Comparison of ENCODE assay signal across 28 cellular contexts in the genomic region with DNA sequence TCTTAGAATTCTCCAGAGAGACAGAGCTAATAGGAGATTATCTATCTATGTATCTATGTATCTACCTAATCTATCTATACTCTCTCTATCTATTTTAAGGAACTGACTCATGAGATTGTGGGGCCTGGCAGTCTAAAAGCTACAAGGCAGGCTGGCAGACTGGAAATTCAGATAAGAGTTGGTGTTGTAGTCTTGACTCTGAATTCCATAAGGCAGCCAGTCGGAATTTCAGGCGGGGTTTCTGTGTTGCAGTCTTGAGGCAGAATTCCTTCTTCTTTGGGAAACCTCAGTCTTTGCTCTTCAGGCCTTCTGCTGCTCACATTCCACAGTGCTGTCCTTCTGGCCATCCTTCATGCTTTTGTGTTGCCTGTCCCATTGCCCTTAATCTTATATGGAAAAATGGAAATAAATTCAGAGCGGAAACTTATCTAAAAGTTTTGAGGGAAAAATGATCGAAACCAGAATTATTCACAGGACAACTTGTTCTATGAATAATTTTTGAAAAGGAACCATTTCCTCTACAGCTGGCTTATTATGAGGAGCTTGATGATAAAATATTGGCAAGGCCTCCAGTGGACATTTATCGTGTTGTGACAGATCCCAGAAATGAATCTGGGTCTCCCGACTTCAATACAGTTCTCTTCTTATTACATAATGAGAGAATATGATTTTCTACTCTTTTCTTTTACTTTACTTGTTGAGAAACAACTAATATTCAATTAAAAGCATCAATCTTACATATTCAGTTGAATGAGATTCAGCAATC. TPM values are rescaled to one million over a fixed set of nuclear protein-coding genes. Genes with fewer than 3 reads are reported as not detected.
DNase-seq lines count a peak whose midpoint lies in the region; ATAC-seq, FAIRE-seq and TF ChIP-seq lines count a peak whose summit lies in the region.
"Had no signal": no experiment of that assay in that cellular context is flagged by ENCODE, and none has a peak within 500 bp of the region (broad histone marks: within the 10 kb centered on the region; RNA-seq: fewer than 3 reads in every experiment).

No MANE protein-coding gene starts in this region.

- no peak overlapping the region for H4K91ac ChIP-seq in trophoblast cell (ENCODE audit: low read depth, low read length)

- FAIRE-seq in astrocyte (lab: Jason Lieb, UNC): no peak
- FAIRE-seq: GM12892, HTR-8/SVneo, RCC 7860 had no signal

- TF ChIP-seq CTCF in astrocyte (IDR thresholded peaks at IDR 0.05; ENCODE audit: insufficient read depth, low read depth, low read length): no peak

- no peak overlapping the region for H3K56ac ChIP-seq in mesendoderm (ENCODE audit: low read length)

- H3K4me1 ChIP-seq in astrocyte (ENCODE audit: insufficient read depth, low read length): no peaks in the 10 kb centered on the region
- H3K4me1 ChIP-seq in mesendoderm (ENCODE audit: control insufficient read depth, low read depth, low read length): no peaks in the 10 kb centered on the region
- peaks cover 0 to 3% of the 10 kb centered on the region in 2 experiments for H3K4me1 ChIP-seq in trophoblast cell (ENCODE audit: control insufficient read depth in 1 of 2, insufficient read depth in 2 of 2, low read length in 2 of 2)
- H3K4me1 ChIP-seq: SJCRH30 had no signal

- H3K4me3 Mint-ChIP-seq in astrocyte (ENCODE audit: unreplicated experiment): no peak overlapping the region

- H3K9me3 ChIP-seq in astrocyte (ENCODE audit: insufficient read depth, low read depth, low read length) (no peaks in the 10 kb centered on the region), trophoblast cell (ENCODE audit: insufficient read depth, low read depth, low read length) (peaks cover 3% of the 10 kb centered on the region)
- H3K9me3 ChIP-seq: SJCRH30 had no signal

- H3K27me3 Mint-ChIP-seq in astrocyte (ENCODE audit: low read depth, unreplicated experiment): peaks cover 4% of the 10 kb centered on the region

- no peaks in the 10 kb centered on the region for H4K20me1 ChIP-seq in astrocyte (ENCODE audit: insufficient read depth, low read length)

- H3K4ac ChIP-seq in mesendoderm (ENCODE audit: low read depth, low read length) (no peak overlapping the region), trophoblast cell (ENCODE audit: low read depth, low read length) (no peak overlapping the region)

- H2BK5ac ChIP-seq in mesendoderm (ENCODE audit: low read length): no peak overlapping the region
- no peak overlapping the region for H2BK5ac ChIP-seq in trophoblast cell (ENCODE audit: low read depth, low read length, poor library complexity)

- DNase-seq in Right ventricle myocardium superior (no peak), cardiac septum (ENCODE audit: low spot score) (no peak), astrocyte (ENCODE audit: low read depth) (peak; percentile 29), mesendoderm (peak; percentile 16), trophoblast cell (peak; percentile 38 to 66)
- DNase-seq: 8988T, ACHN, Calu3, DMS79 treated with DMSO at 0.1 percent for 48 hours, GM23248, H7, KBM-7, MV-4-11, NCI-H1105, NCI-H1436 treated with DMSO at 0.1 percent for 48 hours, NCI-H187 treated with DMSO at 0.1 percent for 48 hours, NCI-H2171 treated with DMSO at 0.1 percent for 48 hours, NCI-H524, NCI-H748 treated with DMSO at 0.1 percent for 48 hours, SJCRH30 had no signal

- H3K4me1 Mint-ChIP-seq in astrocyte (ENCODE audit: low read depth, unreplicated experiment): peaks cover 12% of the 10 kb centered on the region

- H4K12ac ChIP-seq in trophoblast cell (ENCODE audit: low read depth, low read length): no peak overlapping the region

- no peak overlapping the region for H3K27ac Mint-ChIP-seq in astrocyte (ENCODE audit: unreplicated experiment)

- H2BK15ac ChIP-seq in mesendoderm (replicated peaks; ENCODE audit: low read depth): no peak overlapping the region

- no peak overlapping the region for H3K27ac ChIP-seq in astrocyte (ENCODE audit: low read depth, low read length)
- no peak overlapping the region for H3K27ac ChIP-seq in mesendoderm (ENCODE audit: low read depth, low read length)
- no peak overlapping the region for H3K27ac ChIP-seq in trophoblast cell (ENCODE audit: low read depth, low read length)
- H3K27ac ChIP-seq: GM23248, SJCRH30 had no signal

- H2AFZ ChIP-seq in astrocyte (ENCODE audit: low read depth, low read length): no peak overlapping the region
- H2AFZ ChIP-seq in trophoblast cell (ENCODE audit: insufficient read depth, low read length, poor library complexity): no peak overlapping the region
- H2AFZ ChIP-seq: GM23248 had no signal

- H3K4me2 ChIP-seq in astrocyte (ENCODE audit: low read length) (no peak overlapping the region), mesendoderm (ENCODE audit: low read length) (no peak overlapping the region), trophoblast cell (ENCODE audit: low read length) (no peak overlapping the region)

- H3K23ac ChIP-seq in mesendoderm (ENCODE audit: low read length): no peak overlapping the region
- H3K23ac ChIP-seq in trophoblast cell (ENCODE audit: low read length): no peak overlapping the region

- H2AK5ac ChIP-seq in mesendoderm (ENCODE audit: low read length) (no peak overlapping the region), trophoblast cell (ENCODE audit: low read length) (no peak overlapping the region)

- peaks cover 15% of the 10 kb centered on the region for H3K9me3 Mint-ChIP-seq in astrocyte (ENCODE audit: unreplicated experiment)

- WGBS in mesendoderm (ENCODE audit: extremely low coverage, insufficient coverage, low lambda C conversion rate): no CpG with 5 or more reads among the region's 6 CpGs
- no CpG with 5 or more reads among the region's 6 CpGs for WGBS in trophoblast cell (ENCODE audit: extremely low coverage, insufficient coverage, insufficient read length)

- H4K8ac ChIP-seq in mesendoderm (ENCODE audit: low read depth, low read length) (no peak overlapping the region), trophoblast cell (ENCODE audit: low read depth, low read length) (no peak overlapping the region)

- H2BK12ac ChIP-seq in trophoblast cell (ENCODE audit: low read length): no peak overlapping the region

- peaks cover 2% of the 10 kb centered on the region for H3K36me3 Mint-ChIP-seq in astrocyte (ENCODE audit: low read depth, unreplicated experiment)

- H3K4me3 ChIP-seq in astrocyte (ENCODE audit: insufficient read depth, low read depth, low read length) (no peak overlapping the region), mesendoderm (ENCODE audit: low read length) (no peak overlapping the region), trophoblast cell (ENCODE audit: low read depth, low read length) (no peak overlapping the region)
- H3K4me3 ChIP-seq: GM23248, SJCRH30 had no signal

- H3K36me3 ChIP-seq in astrocyte (ENCODE audit: insufficient read depth, low read length) (no peaks in the 10 kb centered on the region), mesendoderm (ENCODE audit: control insufficient read depth, insufficient read depth, low read length) (no peaks in the 10 kb centered on the region), trophoblast cell (ENCODE audit: control insufficient read depth in 1 of 2, insufficient read depth in 2 of 2, low read length in 2 of 2) (peaks cover 0 to 2% of the 10 kb centered on the region in 2 experiments)
- H3K36me3 ChIP-seq: SJCRH30 had no signal

- intact Hi-C loops in Right ventricle myocardium superior (cut with DNase I): no loop called here
- intact Hi-C loops in cardiac septum (cut with DNase I): no loop called here

- no peak overlapping the region for H2BK120ac ChIP-seq in mesendoderm (ENCODE audit: low read depth, low read length)
- H2BK120ac ChIP-seq in trophoblast cell (ENCODE audit: insufficient read depth, low read length, poor library complexity): no peak overlapping the region

- peak; percentile 51 for ATAC-seq in Right ventricle myocardium superior (ENCODE audit: poor library complexity)
- ATAC-seq in GM19452 (IDR thresholded peaks at IDR 0.05; ENCODE audit: unreplicated experiment): no peak
- ATAC-seq in GM21529 (IDR thresholded peaks at IDR 0.05; ENCODE audit: unreplicated experiment): no peak
- no peak for ATAC-seq in GM21737 (IDR thresholded peaks at IDR 0.05; ENCODE audit: unreplicated experiment)

- H3K79me1 ChIP-seq in mesendoderm (ENCODE audit: low read length) (no peaks in the 10 kb centered on the region), trophoblast cell (ENCODE audit: low read length) (no peaks in the 10 kb centered on the region)

- H4K5ac ChIP-seq in mesendoderm (ENCODE audit: low read length): no peak overlapping the region

- H3K79me2 ChIP-seq in astrocyte (ENCODE audit: insufficient read depth, low read length) (no peaks in the 10 kb centered on the region), mesendoderm (ENCODE audit: control insufficient read depth, insufficient read depth, low read length) (no peaks in the 10 kb centered on the region), trophoblast cell (ENCODE audit: control insufficient read depth, insufficient read depth, low read length, poor library complexity) (no peaks in the 10 kb centered on the region)

- no peak overlapping the region for H3K14ac ChIP-seq in trophoblast cell (ENCODE audit: low read length)

- H3K27me3 ChIP-seq in astrocyte (ENCODE audit: insufficient read depth, low read length) (no peaks in the 10 kb centered on the region), mesendoderm (ENCODE audit: insufficient read depth, low read length, poor library complexity) (no peaks in the 10 kb centered on the region), trophoblast cell (ENCODE audit: insufficient read depth, low read length) (no peaks in the 10 kb centered on the region)
- H3K27me3 ChIP-seq: SJCRH30 had no signal

- H3K9ac ChIP-seq in astrocyte (ENCODE audit: low read length): no peak overlapping the region
- no peak overlapping the region for H3K9ac ChIP-seq in mesendoderm (ENCODE audit: low read length)
- no peak overlapping the region for H3K9ac ChIP-seq in trophoblast cell (ENCODE audit: low read length)
- H3K9ac ChIP-seq: GM23248 had no signal

- H3K18ac ChIP-seq in mesendoderm (ENCODE audit: low read length) (no peak overlapping the region), trophoblast cell (ENCODE audit: low read length) (no peak overlapping the region)

RNA-seq across cellular contexts. Expression of gene IL1RL1, which starts 10.8 kb away (rescaled TPM):
- 1.3 TPM for total RNA-seq in Right ventricle myocardium superior
- total RNA-seq in cardiac septum: 1.1 TPM
- total RNA-seq in astrocyte: 0.27 TPM in 1 of 2 replicates, not detected in the other
- polyA plus RNA-seq in mesendoderm (2013, experiment 1 of 2): 0.06 TPM
- 0.03 TPM for polyA plus RNA-seq in mesendoderm (2013, experiment 2 of 2)
- polyA plus RNA-seq in trophoblast cell (2013): not detected in 2 replicates
- total RNA-seq: Calu3, GM23248, H7, LHCN-M2, SJCRH30 had no signal
- polyA plus RNA-seq: BJ had no signal

RNA-seq across cellular contexts. Expression of gene IL18R1, which starts 33.5 kb away (rescaled TPM):
- total RNA-seq in Right ventricle myocardium superior (0.67 TPM), cardiac septum (1.3 TPM), astrocyte (2.4 and 4.4 TPM in 2 replicates)
- polyA plus RNA-seq in mesendoderm (2013, experiment 1 of 2): 0.22 TPM
- polyA plus RNA-seq in mesendoderm (2013, experiment 2 of 2): 0.17 TPM
- 0.08 and 0.10 TPM in 2 replicates for polyA plus RNA-seq in trophoblast cell (2013)
- total RNA-seq: LHCN-M2, SJCRH30 had no signal
- polyA plus RNA-seq: BJ had no signal

Comparison
In these comparisons a context has a peak if more than half of its experiments do, and no peak if none do; other contexts are left out.
1. DNase-seq: peak in astrocyte (single experiment), mesendoderm (single experiment) and trophoblast cell (2 of 2); none in Right ventricle myocardium superior (single experiment) and cardiac septum (single experiment).